In genomic region chr9:70403166-70403565, GRCh38 we compare ENCODE assay signal across 11 cellular contexts. TPM values are rescaled to one million over a fixed set of nuclear protein-coding genes. Genes with fewer than 3 reads are reported as not detected.
DNase-seq lines count a peak whose midpoint lies in the region; ATAC-seq, FAIRE-seq and TF ChIP-seq lines count a peak whose summit lies in the region.
"Had no signal": no experiment of that assay in that cellular context is flagged by ENCODE, and none has a peak within 500 bp of the region (broad histone marks: within the 10 kb centered on the region; RNA-seq: fewer than 3 reads in every experiment).

No MANE protein-coding gene starts in this region.

- peaks cover 46% of the 10 kb centered on the region for H4K20me1 ChIP-seq in astrocyte (ENCODE audit: insufficient read depth, low read length)

- peaks cover 92% of the 10 kb centered on the region for H3K79me2 ChIP-seq in astrocyte (ENCODE audit: insufficient read depth, low read length)

- ATAC-seq in HG02623 (IDR thresholded peaks at IDR 0.05; ENCODE audit: unreplicated experiment): no peak
- ATAC-seq in HG03565 (IDR thresholded peaks at IDR 0.05; ENCODE audit: unreplicated experiment): no peak
- ATAC-seq: natural killer cell had no signal

- H3K4me2 ChIP-seq in astrocyte (ENCODE audit: low read length): peak overlapping the region; percentile 1

- H3K4me1 Mint-ChIP-seq in activated naive CD4-positive, alpha-beta T cell treated with anti-CD3 and anti-CD28 coated beads for 36 hours (ENCODE audit: low read depth): peaks cover 86% of the 10 kb centered on the region
- peaks cover 13% of the 10 kb centered on the region for H3K4me1 Mint-ChIP-seq in astrocyte (ENCODE audit: low read depth, unreplicated experiment)

- peak overlapping the region; percentile 7 for H3K27ac ChIP-seq in astrocyte (ENCODE audit: low read depth, low read length)
- H3K27ac ChIP-seq in tibial nerve: peak overlapping the region; percentile 63 to 89 (median 78)
- H3K27ac ChIP-seq: epithelial cell of prostate had no signal

- H3K4me3 Mint-ChIP-seq in activated naive CD4-positive, alpha-beta T cell treated with anti-CD3 and anti-CD28 coated beads for 36 hours: no peak overlapping the region
- no peak overlapping the region for H3K4me3 Mint-ChIP-seq in astrocyte (ENCODE audit: unreplicated experiment)
- H3K4me3 Mint-ChIP-seq: natural killer cell had no signal

- H3K36me3 ChIP-seq in astrocyte (ENCODE audit: insufficient read depth, low read length): no peaks in the 10 kb centered on the region
- peaks cover 0 to 10% (median 0%) of the 10 kb centered on the region in 3 donors for H3K36me3 ChIP-seq in tibial nerve

- CTCF ChIA-PET in activated naive CD4-positive, alpha-beta T cell treated with anti-CD3 and anti-CD28 coated beads for 36 hours (lab: Charles Lee): interaction anchor here (2.8 to 5.0 kb wide), 2 partner anchors 9 to 199 kb away, joined by 10 to 21 read pairs; no protein-coding TSS in a partner anchor

- H3K9ac ChIP-seq in astrocyte (ENCODE audit: low read length): peak overlapping the region; percentile 6

- H3K27me3 Mint-ChIP-seq in activated naive CD4-positive, alpha-beta T cell treated with anti-CD3 and anti-CD28 coated beads for 36 hours (ENCODE audit: low read depth): no peaks in the 10 kb centered on the region
- peaks cover 6% of the 10 kb centered on the region for H3K27me3 Mint-ChIP-seq in astrocyte (ENCODE audit: low read depth, unreplicated experiment)

- H3K36me3 Mint-ChIP-seq in activated naive CD4-positive, alpha-beta T cell treated with anti-CD3 and anti-CD28 coated beads for 36 hours (ENCODE audit: low read depth): peaks cover 8% of the 10 kb centered on the region
- no peaks in the 10 kb centered on the region for H3K36me3 Mint-ChIP-seq in astrocyte (ENCODE audit: low read depth, unreplicated experiment)
- H3K36me3 Mint-ChIP-seq: natural killer cell had no signal

- H2AFZ ChIP-seq in astrocyte (ENCODE audit: low read depth, low read length): no peak overlapping the region

- no peak for TF ChIP-seq POLR2A in tibial nerve (IDR thresholded peaks at IDR 0.05)

- no peaks in the 10 kb centered on the region for H3K9me3 ChIP-seq in astrocyte (ENCODE audit: insufficient read depth, low read depth, low read length)
- no peaks in the 10 kb centered on the region for H3K9me3 ChIP-seq in tibial nerve

- H3K4me3 ChIP-seq in astrocyte (ENCODE audit: insufficient read depth, low read depth, low read length) (no peak overlapping the region), tibial nerve (peak overlapping the region in 1 of 4 donors; percentile 18)

- WGBS in tibial nerve, 2 donors: 60 to 62% methylated on average over 2 of the region's 2 CpGs

- no peaks in the 10 kb centered on the region for H3K9me3 Mint-ChIP-seq in activated naive CD4-positive, alpha-beta T cell treated with anti-CD3 and anti-CD28 coated beads for 36 hours
- peaks cover 4% of the 10 kb centered on the region for H3K9me3 Mint-ChIP-seq in astrocyte (ENCODE audit: unreplicated experiment)
- H3K9me3 Mint-ChIP-seq: natural killer cell had no signal

- no peak for TF ChIP-seq EP300 in tibial nerve (IDR thresholded peaks at IDR 0.05)

- H3K27me3 ChIP-seq in astrocyte (ENCODE audit: insufficient read depth, low read length) (no peaks in the 10 kb centered on the region), tibial nerve (no peaks in the 10 kb centered on the region)

- no peak for TF ChIP-seq CTCF in astrocyte (IDR thresholded peaks at IDR 0.05; ENCODE audit: insufficient read depth, low read depth, low read length)
- TF ChIP-seq CTCF in tibial nerve (IDR thresholded peaks at IDR 0.05): no peak

- intact Hi-C loops in activated naive CD4-positive, alpha-beta T cell treated with anti-CD3 and anti-CD28 coated beads for 36 hours (cut with micrococcal nuclease): loop anchor here (10.0 kb wide), 1 partner anchor 578 kb away; the partner anchor contains the start of gene CFAP95

- H3K4me1 ChIP-seq in astrocyte (ENCODE audit: insufficient read depth, low read length) (peaks cover 22% of the 10 kb centered on the region), tibial nerve (peaks cover 0 to 100% (median 87%) of the 10 kb centered on the region in 4 donors)

- no peak for FAIRE-seq in astrocyte (lab: Jason Lieb, UNC)

- peak overlapping the region; percentile 19 for H3K27ac Mint-ChIP-seq in activated naive CD4-positive, alpha-beta T cell treated with anti-CD3 and anti-CD28 coated beads for 36 hours
- H3K27ac Mint-ChIP-seq in astrocyte (ENCODE audit: unreplicated experiment): no peak overlapping the region

- no peak for DNase-seq in activated naive CD4-positive, alpha-beta T cell treated with anti-CD3 and anti-CD28 coated beads for 36 hours
- no peak for DNase-seq in activated naive CD4-positive, alpha-beta T cell treated with Interleukin-2 at 50 U/mL for 16 hours
- DNase-seq in astrocyte (ENCODE audit: low read depth) (no peak), mucosa of gallbladder (ENCODE audit: low spot score) (peak; percentile 58), tibial nerve (ENCODE audit: low spot score in 2 of 2) (no peak), HK-2 (ENCODE audit: unreplicated experiment) (no peak)
- DNase-seq: ACHN, natural killer cell had no signal

RNA-seq across cellular contexts. Expression of gene KLF9, which starts 11.3 kb away (rescaled TPM):
- total RNA-seq in activated naive CD4-positive, alpha-beta T cell treated with anti-CD3 and anti-CD28 coated beads for 36 hours: 10 to 100 TPM; 44.2 to 45.0 TPM
- total RNA-seq in astrocyte (4.7 and 4.9 TPM in 2 replicates), mucosa of gallbladder (40.9 TPM), tibial nerve (100 to 1,000 TPM; 286 to 387 (median 351) TPM)
